Comparison of ENCODE assay signal across 8 cellular contexts in genomic region chr7:135977020-135977741, GRCh38. TPM values are rescaled to one million over a fixed set of nuclear protein-coding genes. Genes with fewer than 3 reads are reported as not detected.
DNase-seq lines count a peak whose midpoint lies in the region; ATAC-seq, FAIRE-seq and TF ChIP-seq lines count a peak whose summit lies in the region.

MTPN (minus strand) TSS chr7:135977359; CDS start chr7:135977100, 259 bp downstream.

- peak; percentile 59 for DNase-seq in AG04449 (ENCODE audit: low read depth, low spot score)
- peak; percentile 99 for DNase-seq in NCI-H2227 treated with DMSO at 0.1 percent for 48 hours (lab: John Stamatoyannopoulos, UW)
- DNase-seq in bronchial epithelial cell (ENCODE audit: low read depth) = peak; percentile 89
- DNase-seq in iPS-NIHi11 (ENCODE audit: low spot score) = peak; percentile 97
- peak; percentile 99 for DNase-seq in small intestine

- H3K4me1 ChIP-seq in small intestine (ENCODE audit: control insufficient read depth in 2 of 2, insufficient read depth in 1 of 2, low read depth in 1 of 2, low read length in 1 of 2) = peaks cover 2 to 13% of the 10 kb centered on the region in 2 donors

- H3K27ac ChIP-seq in small intestine (ENCODE audit: low read depth in 1 of 2, low read length in 1 of 2) = peak within 1 kb of the TSS; percentile 57 to 92

- 0 to 1% (median 0%) methylated on average over 43 to 47 of the region's 47 CpGs for WGBS in small intestine, 3 donors

- CTCF ChIA-PET in AG04449 (lab: Yijun Ruan, JAX) = interaction anchor here (0.7 kb wide), 1 partner anchor 11 kb away, joined by 3 read pairs; no protein-coding TSS in a partner anchor

- POLR2A ChIA-PET in AG04449 (lab: Yijun Ruan, JAX) = interaction anchor here (1.4 kb wide), 1 partner anchor 11 kb away, joined by 3 read pairs; no protein-coding TSS in a partner anchor

- H3K27me3 ChIP-seq in bronchial epithelial cell (ENCODE audit: control insufficient read depth, insufficient read depth, low read length) (no peaks in the 10 kb centered on the region), small intestine (ENCODE audit: control insufficient read depth in 2 of 2, insufficient read depth in 2 of 2, low read length in 2 of 2) (no peaks in the 10 kb centered on the region)

- peak within 1 kb of the TSS; percentile 88 for H3K4me3 ChIP-seq in AG04449 (ENCODE audit: low read depth, low read length)
- peak within 1 kb of the TSS; percentile 91 for H3K4me3 ChIP-seq in WI38 (ENCODE audit: low read depth, low read length)
- peak within 1 kb of the TSS; percentile 95 for H3K4me3 ChIP-seq in bronchial epithelial cell (ENCODE audit: low read depth, low read length)
- peak within 1 kb of the TSS; percentile 77 to 89 for H3K4me3 ChIP-seq in small intestine (ENCODE audit: low read depth in 1 of 2, low read length in 2 of 2)

- H3K36me3 ChIP-seq in bronchial epithelial cell (ENCODE audit: control insufficient read depth, insufficient read depth, low read length) (peaks cover 2% of the 10 kb centered on the region), small intestine (ENCODE audit: control insufficient read depth in 2 of 2, insufficient read depth in 2 of 2, low read length in 2 of 2) (peaks cover 0 to 3% of the 10 kb centered on the region in 2 donors)

- TF ChIP-seq CTCF in AG04449 (IDR thresholded peaks at IDR 0.05; ENCODE audit: insufficient read depth, low read length, missing control alignments) = no peak
- no peak for TF ChIP-seq CTCF in WI38 (IDR thresholded peaks at IDR 0.05; ENCODE audit: low read depth, low read length)
- TF ChIP-seq CTCF in bronchial epithelial cell (IDR thresholded peaks at IDR 0.05; ENCODE audit: insufficient read depth, low read length, severe bottlenecking) = no peak

- H3K9me3 ChIP-seq in small intestine (ENCODE audit: control insufficient read depth, low read depth) = no peaks in the 10 kb centered on the region

- ATAC-seq in GM18907 (IDR thresholded peaks at IDR 0.05; ENCODE audit: unreplicated experiment) = peak; percentile 67
- peak; percentile 54 for ATAC-seq in HG03159 (IDR thresholded peaks at IDR 0.05; ENCODE audit: unreplicated experiment)

- FAIRE-seq in bronchial epithelial cell (lab: Jason Lieb, UNC) (no peak), small intestine (lab: Jason Lieb, UNC) (no peak)

RNA-seq across cellular contexts. Expression of gene MTPN, which starts in this region (rescaled TPM):
- total RNA-seq in bronchial epithelial cell = 90.6 and 118 TPM in 2 replicates
- polyA plus RNA-seq in small intestine = 10 to 100 TPM; 56.7 to 65.1 (median 59.7) TPM

Comparison
In these comparisons a context has a peak if more than half of its experiments do, and no peak if none do; other contexts are left out.
1. Peak in every context shown above with its lines: DNase-seq, ATAC-seq, H3K4me3 ChIP-seq and H3K27ac ChIP-seq.